ENCODE assay signal across 23 cellular contexts in the genomic region with DNA sequence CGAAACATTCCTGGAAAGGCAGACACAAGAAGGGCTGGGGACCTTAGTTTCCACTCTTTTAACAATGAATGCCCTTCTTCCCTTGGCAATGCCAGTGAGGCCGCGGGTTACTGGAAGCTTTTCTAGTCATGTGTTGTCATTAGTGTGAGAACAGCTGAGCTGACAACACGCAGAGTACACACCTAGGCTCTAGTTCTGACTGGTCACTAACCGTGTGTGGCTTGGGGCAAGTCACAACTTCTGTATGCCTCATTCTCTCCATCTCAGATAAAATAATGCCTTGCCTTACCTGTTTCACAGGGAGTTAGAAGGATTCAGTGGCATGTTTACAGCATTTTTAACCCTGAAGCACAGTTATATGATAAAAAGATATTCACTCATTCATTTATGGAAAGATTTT. TPM values are rescaled to one million over a fixed set of nuclear protein-coding genes. Genes with fewer than 3 reads are reported as not detected.
DNase-seq lines count a peak whose midpoint lies in the region; ATAC-seq, FAIRE-seq and TF ChIP-seq lines count a peak whose summit lies in the region.
"Had no signal": no experiment of that assay in that cellular context is flagged by ENCODE, and none has a peak within 500 bp of the region (broad histone marks: within the 10 kb centered on the region; RNA-seq: fewer than 3 reads in every experiment).

No MANE protein-coding gene starts in this region.

- no peaks in the 10 kb centered on the region for H3K9me3 ChIP-seq in cardiac muscle cell (ENCODE audit: low read depth)
- no peaks in the 10 kb centered on the region for H3K9me3 ChIP-seq in left ventricle myocardium inferior (replicated peaks)
- H3K9me3 ChIP-seq: A549; BLaER1 treated with 17β-estradiol and CSF1 and Interleukin-3, amounts not matched to agents 10 nM and 100 nM; Caco-2 had no signal

- intact Hi-C loops in left ventricle myocardium inferior (cut with micrococcal nuclease): no loop called here

- no peaks in the 10 kb centered on the region for H3K4me1 Mint-ChIP-seq in stimulated activated effector memory CD8-positive, alpha-beta T cell treated with anti-CD3 and anti-CD28 coated beads, Interleukin-12 subunit alpha, Interleukin-12 subunit beta, amount 100 ng/mL, for 72 hours
- H3K4me1 Mint-ChIP-seq: B cell had no signal

- FAIRE-seq in GM12892 (lab: Jason Lieb, UNC): peak; percentile 9
- no peak for FAIRE-seq in H54 (lab: Jason Lieb, UNC)
- FAIRE-seq: A549, D721Med, G401.6, GM12891, GM18507 had no signal

- ATAC-seq in stimulated activated effector memory CD8-positive, alpha-beta T cell treated with anti-CD3 and anti-CD28 coated beads, Interleukin-12 subunit alpha, Interleukin-12 subunit beta, amount 100 ng/mL, for 72 hours: peak; percentile 42
- no peak for ATAC-seq in HG02678 (IDR thresholded peaks at IDR 0.05; ENCODE audit: unreplicated experiment)
- ATAC-seq: A549; CD8-positive, alpha-beta T cell had no signal

- H3K4me3 Mint-ChIP-seq in stimulated activated effector memory CD8-positive, alpha-beta T cell treated with anti-CD3 and anti-CD28 coated beads, Interleukin-12 subunit alpha, Interleukin-12 subunit beta, amount 100 ng/mL, for 72 hours: no peak overlapping the region
- H3K4me3 Mint-ChIP-seq: B cell; CD4-positive, alpha-beta T cell; CD8-positive, alpha-beta T cell had no signal

- no peak for DNase-seq in cardiac muscle cell (ENCODE audit: low read depth in 1 of 2, low spot score in 1 of 2)
- no peak for DNase-seq in left ventricle myocardium inferior
- DNase-seq in GM12892 (ENCODE audit: insufficient read length): no peak
- peak; percentile 33 for DNase-seq in epithelial cell of esophagus (ENCODE audit: low read depth)
- DNase-seq in stimulated activated effector memory CD8-positive, alpha-beta T cell treated with anti-CD3 and anti-CD28 coated beads, Interleukin-12 subunit alpha, Interleukin-12 subunit beta, amount 100 ng/mL, for 72 hours (ENCODE audit: low spot score in 2 of 2): no peak
- DNase-seq in H54 (ENCODE audit: insufficient read length, low spot score): no peak
- DNase-seq: AML-193; Caco-2; Calu3; CD4-positive, alpha-beta T cell; CD8-positive, alpha-beta T cell; DMS79 treated with DMSO at 0.1 percent for 48 hours; GF-D8 had no signal

- H3K4me1 ChIP-seq in cardiac muscle cell (ENCODE audit: low read depth) (no peaks in the 10 kb centered on the region), left ventricle myocardium inferior (no peaks in the 10 kb centered on the region)
- H3K4me1 ChIP-seq: A549; BLaER1 treated with 17β-estradiol and CSF1 and Interleukin-3, amounts not matched to agents 10 nM and 100 nM; Caco-2 had no signal

- peak overlapping the region; percentile 13 for H3K27ac ChIP-seq in cardiac muscle cell
- no peak overlapping the region for H3K27ac ChIP-seq in left ventricle myocardium inferior (replicated peaks)
- H3K27ac ChIP-seq: 22Rv1; A549; BLaER1 treated with 17β-estradiol and CSF1 and Interleukin-3, amounts not matched to agents 10 nM and 100 nM; C4-2B had no signal

- H3K36me3 ChIP-seq in cardiac muscle cell (peaks cover 91% of the 10 kb centered on the region), left ventricle myocardium inferior (peaks cover 100% of the 10 kb centered on the region)

- H3K4me3 ChIP-seq in cardiac muscle cell (no peak overlapping the region), left ventricle myocardium inferior (no peak overlapping the region), epithelial cell of esophagus (ENCODE audit: low read length) (no peak overlapping the region)
- H3K4me3 ChIP-seq: A549; BLaER1 treated with 17β-estradiol and CSF1 and Interleukin-3, amounts not matched to agents 10 nM and 100 nM had no signal

- no peak for TF ChIP-seq CTCF in cardiac muscle cell (IDR thresholded peaks at IDR 0.05; ENCODE audit: low read depth, low read length)
- no peak for TF ChIP-seq CTCF in left ventricle myocardium inferior (IDR thresholded peaks at IDR 0.05; ENCODE audit: borderline replicate concordance)
- TF ChIP-seq CTCF in epithelial cell of esophagus (IDR thresholded peaks at IDR 0.05; ENCODE audit: insufficient read depth, low read depth, low read length, missing control alignments): no peak

- peaks cover 94% of the 10 kb centered on the region for H3K36me3 Mint-ChIP-seq in stimulated activated effector memory CD8-positive, alpha-beta T cell treated with anti-CD3 and anti-CD28 coated beads, Interleukin-12 subunit alpha, Interleukin-12 subunit beta, amount 100 ng/mL, for 72 hours

- H3K27me3 ChIP-seq in cardiac muscle cell: no peaks in the 10 kb centered on the region
- H3K27me3 ChIP-seq in left ventricle myocardium inferior (ENCODE audit: low read depth): no peaks in the 10 kb centered on the region
- H3K27me3 ChIP-seq: BLaER1 treated with 17β-estradiol and CSF1 and Interleukin-3, amounts not matched to agents 10 nM and 100 nM had no signal

- TF ChIP-seq POLR2A in GM12892 (IDR thresholded peaks at IDR 0.05; ENCODE audit: low read depth, low read length): no peak
- TF ChIP-seq POLR2A in H54 (IDR thresholded peaks at IDR 0.05; ENCODE audit: low read depth, low read length): no peak

- H3K27ac Mint-ChIP-seq in stimulated activated effector memory CD8-positive, alpha-beta T cell treated with anti-CD3 and anti-CD28 coated beads, Interleukin-12 subunit alpha, Interleukin-12 subunit beta, amount 100 ng/mL, for 72 hours: no peak overlapping the region
- H3K27ac Mint-ChIP-seq: CD4-positive, alpha-beta T cell; CD8-positive, alpha-beta T cell had no signal

- H3K9me3 Mint-ChIP-seq in stimulated activated effector memory CD8-positive, alpha-beta T cell treated with anti-CD3 and anti-CD28 coated beads, Interleukin-12 subunit alpha, Interleukin-12 subunit beta, amount 100 ng/mL, for 72 hours: no peaks in the 10 kb centered on the region
- H3K9me3 Mint-ChIP-seq: CD4-positive, alpha-beta T cell; CD8-positive, alpha-beta T cell had no signal

RNA-seq across cellular contexts. Expression of a gene that starts 31.7 kb away (rescaled TPM):
- total RNA-seq in cardiac muscle cell (168 and 196 TPM in 2 replicates), left ventricle myocardium inferior (75.5 TPM)
- 185 and 213 TPM in 2 replicates for polyA plus RNA-seq in cardiac muscle cell
- polyA plus RNA-seq in GM12892 (2012; ENCODE audit: missing spikeins): 36.3 TPM

RNA-seq across cellular contexts. Expression of a gene that starts 32.1 kb away (rescaled TPM):
- 22.4 and 32.3 TPM in 2 replicates for total RNA-seq in cardiac muscle cell
- polyA plus RNA-seq in cardiac muscle cell: 29.0 and 33.8 TPM in 2 replicates
- total RNA-seq in left ventricle myocardium inferior: 2.3 TPM
- 3.7 TPM for polyA plus RNA-seq in GM12892 (2012; ENCODE audit: missing spikeins)

RNA-seq across cellular contexts. Expression of a gene that starts 55.6 kb away (rescaled TPM):
- total RNA-seq in cardiac muscle cell (0.21 and 0.27 TPM in 2 replicates), left ventricle myocardium inferior (6.0 TPM)
- polyA plus RNA-seq in cardiac muscle cell: 0.36 and 1.4 TPM in 2 replicates
- polyA plus RNA-seq in GM12892 (2012; ENCODE audit: missing spikeins): 6.9 TPM
